ENCODE assay signal across 8 cellular contexts in genomic region chr17:3845361-3845753, GRCh38. TPM values are rescaled to one million over a fixed set of nuclear protein-coding genes. Genes with fewer than 3 reads are reported as not detected.
A peak's percentile ranks its signal among the peaks of the same experiment; 100 is the strongest.
DNase-seq lines count a peak whose midpoint lies in the region; ATAC-seq, FAIRE-seq and TF ChIP-seq lines count a peak whose summit lies in the region.

No MANE protein-coding gene starts in this region.

- DNase-seq in AG04449 (ENCODE audit: low read depth, low spot score) (no peak), GM19239 (ENCODE audit: insufficient read length, low spot score) (no peak), esophagus squamous epithelium (lab: John Stamatoyannopoulos, UW) (no peak), tibial nerve (ENCODE audit: low spot score in 2 of 2) (no peak)
- DNase-seq in activated CD8-positive, alpha-beta T cell treated with anti-CD3 and anti-CD28 coated beads for 36 hours: peak; percentile 87

- no peaks in the 10 kb centered on the region for H3K9me3 ChIP-seq in esophagus squamous epithelium
- no peaks in the 10 kb centered on the region for H3K9me3 ChIP-seq in neural cell (ENCODE audit: low read length)
- H3K9me3 ChIP-seq in tibial nerve: no peaks in the 10 kb centered on the region

- peak overlapping the region; percentile 99 for H2AFZ ChIP-seq in neural cell (ENCODE audit: low read depth, low read length)

- H3K9ac ChIP-seq in neural cell (ENCODE audit: low read length): peak overlapping the region; percentile 98

- peak; percentile 63 for ATAC-seq in activated CD8-positive, alpha-beta T cell treated with anti-CD3 and anti-CD28 coated beads for 36 hours
- no peak for ATAC-seq in GM19397 (IDR thresholded peaks at IDR 0.05; ENCODE audit: unreplicated experiment)

- peak overlapping the region; percentile 67 for H3K4me2 ChIP-seq in neural cell (ENCODE audit: low read length)

- H3K9me3 Mint-ChIP-seq in IgD-negative memory B cell: no peaks in the 10 kb centered on the region
- no peaks in the 10 kb centered on the region for H3K9me3 Mint-ChIP-seq in activated CD8-positive, alpha-beta T cell treated with anti-CD3 and anti-CD28 coated beads for 36 hours

- H3K27me3 ChIP-seq in esophagus squamous epithelium (peaks cover 0 to 2% (median 0%) of the 10 kb centered on the region in 4 donors), neural cell (ENCODE audit: insufficient read depth, low read depth, low read length) (no peaks in the 10 kb centered on the region), tibial nerve (no peaks in the 10 kb centered on the region)

- TF ChIP-seq POLR2A in esophagus squamous epithelium (IDR thresholded peaks at IDR 0.05) (no peak), tibial nerve (IDR thresholded peaks at IDR 0.05) (no peak)

- peak overlapping the region; percentile 88 to 90 (median 89) for H3K27ac Mint-ChIP-seq in IgD-negative memory B cell
- H3K27ac Mint-ChIP-seq in activated CD8-positive, alpha-beta T cell treated with anti-CD3 and anti-CD28 coated beads for 36 hours: peak overlapping the region; percentile 93

- no peaks in the 10 kb centered on the region for H3K9me2 ChIP-seq in neural cell (ENCODE audit: insufficient read depth, low read length)

- TF ChIP-seq CTCF in AG04449 (IDR thresholded peaks at IDR 0.05; ENCODE audit: insufficient read depth, low read length, missing control alignments) (no peak), esophagus squamous epithelium (IDR thresholded peaks at IDR 0.05) (no peak), neural cell (IDR thresholded peaks at IDR 0.05; ENCODE audit: poor library complexity, severe bottlenecking) (no peak), tibial nerve (IDR thresholded peaks at IDR 0.05) (no peak)
- TF ChIP-seq CTCF in activated CD8-positive, alpha-beta T cell treated with anti-CD3 and anti-CD28 coated beads for 36 hours (IDR thresholded peaks at IDR 0.05): no peak

- TF ChIP-seq EP300 in neural cell (conservative IDR thresholded peaks at IDR 0.05; ENCODE audit: poor library complexity, severe bottlenecking) (no peak), tibial nerve (IDR thresholded peaks at IDR 0.05) (no peak)

- peak; percentile 75 for FAIRE-seq in GM19239 (lab: Jason Lieb, UNC)

- no peaks in the 10 kb centered on the region for H3F3A ChIP-seq in neural cell (ENCODE audit: insufficient read depth, low read length, poor library complexity, severe bottlenecking)

- H4K20me1 ChIP-seq in neural cell (ENCODE audit: insufficient read depth): no peaks in the 10 kb centered on the region

- H3K4me1 Mint-ChIP-seq in IgD-negative memory B cell: peaks cover 13 to 19% (median 14%) of the 10 kb centered on the region in 3 donors
- H3K4me1 Mint-ChIP-seq in activated CD8-positive, alpha-beta T cell treated with anti-CD3 and anti-CD28 coated beads for 36 hours (ENCODE audit: low read depth): peaks cover 29% of the 10 kb centered on the region

- intact Hi-C loops in activated CD8-positive, alpha-beta T cell treated with anti-CD3 and anti-CD28 coated beads for 36 hours (cut with micrococcal nuclease): loop anchor here (5.0 kb wide), 1 partner anchor 108 kb away; no protein-coding TSS in a partner anchor
- intact Hi-C loops in esophagus squamous epithelium (cut with DNase I): no loop called here

- H3K4me3 Mint-ChIP-seq in IgD-negative memory B cell: peak overlapping the region; percentile 90 to 98 (median 96)
- peak overlapping the region; percentile 96 for H3K4me3 Mint-ChIP-seq in activated CD8-positive, alpha-beta T cell treated with anti-CD3 and anti-CD28 coated beads for 36 hours

- H3K4me1 ChIP-seq in esophagus squamous epithelium (peaks cover 7 to 28% (median 18%) of the 10 kb centered on the region in 3 donors), tibial nerve (peaks cover 0 to 26% (median 9%) of the 10 kb centered on the region in 4 donors)

- CTCF ChIA-PET in AG04449 (lab: Yijun Ruan, JAX): interaction anchor here (1.0 to 10.8 kb wide), 25 partner anchors 7 to 230 kb away, joined by 3 to 201 read pairs (median 8); partner anchors contain the start of genes HASPIN and P2RX5
- CTCF ChIA-PET in activated CD8-positive, alpha-beta T cell treated with anti-CD3 and anti-CD28 coated beads for 36 hours (lab: Charles Lee): interaction anchor here (0.8 to 6.0 kb wide), 30 partner anchors 8 to 229 kb away, joined by 3 to 101 read pairs (median 5); partner anchors contain the start of genes CAMKK1, HASPIN and P2RX1

- peaks cover 3% of the 10 kb centered on the region for H3K36me3 Mint-ChIP-seq in IgD-negative memory B cell
- peaks cover 19% of the 10 kb centered on the region for H3K36me3 Mint-ChIP-seq in activated CD8-positive, alpha-beta T cell treated with anti-CD3 and anti-CD28 coated beads for 36 hours (ENCODE audit: low read depth)

- H3K27me3 Mint-ChIP-seq in IgD-negative memory B cell: no peaks in the 10 kb centered on the region
- peaks cover 2% of the 10 kb centered on the region for H3K27me3 Mint-ChIP-seq in activated CD8-positive, alpha-beta T cell treated with anti-CD3 and anti-CD28 coated beads for 36 hours

- POLR2A ChIA-PET in AG04449 (lab: Yijun Ruan, JAX): interaction anchor here (0.6 to 2.3 kb wide), 6 partner anchors 9 to 134 kb away, joined by 3 to 6 read pairs (median 3); no protein-coding TSS in a partner anchor
- POLR2A ChIA-PET in activated CD8-positive, alpha-beta T cell treated with anti-CD3 and anti-CD28 coated beads for 36 hours (lab: Charles Lee): interaction anchor here (0.6 to 2.1 kb wide), 16 partner anchors 11 to 199 kb away, joined by 3 to 9 read pairs (median 4); partner anchors contain the start of genes ATP2A3, HASPIN and P2RX5

- H3K36me3 ChIP-seq in esophagus squamous epithelium (peaks cover 0 to 42% (median 13%) of the 10 kb centered on the region in 3 donors), neural cell (ENCODE audit: insufficient read depth, low read length) (no peaks in the 10 kb centered on the region), tibial nerve (peaks cover 0 to 34% (median 7%) of the 10 kb centered on the region in 3 donors)

- H3K27ac ChIP-seq in esophagus squamous epithelium (peak overlapping the region; percentile 90 to 97 (median 93)), neural cell (ENCODE audit: low read length) (peak overlapping the region; percentile 96), tibial nerve (peak overlapping the region; percentile 44 to 90 (median 88))

- TF ChIP-seq RAD21 in neural cell (conservative IDR thresholded peaks at IDR 0.05): no peak

- H3K4me3 ChIP-seq in AG04449 (ENCODE audit: low read depth, low read length) (peak overlapping the region; percentile 93), esophagus squamous epithelium (peak overlapping the region; percentile 86 to 99 (median 97)), neural cell (ENCODE audit: low read length) (peak overlapping the region; percentile 97), tibial nerve (peak overlapping the region; percentile 71 to 96 (median 88))

- peaks cover 36% of the 10 kb centered on the region for H3K79me2 ChIP-seq in neural cell (replicated peaks; ENCODE audit: insufficient read depth, low read length)

- WGBS in esophagus squamous epithelium, 2 donors: 0 to 1% methylated on average over 10 to 11 of the region's 11 CpGs
- 0 to 1% methylated on average over 9 to 11 of the region's 11 CpGs for WGBS in tibial nerve, 2 donors

TF ChIP-seq in neural cell, 6 proteins besides CTCF, POLR2A, EP300 and RAD21 (continues in another document):
- no peak for TF ChIP-seq EZH2 (IDR thresholded peaks at IDR 0.05; ENCODE audit: borderline replicate concordance, insufficient read depth, low read length, poor library complexity, severe bottlenecking)
- TF ChIP-seq TAF1 (IDR thresholded peaks at IDR 0.05; ENCODE audit: low read depth): no peak
- no peak for TF ChIP-seq REST (IDR thresholded peaks at IDR 0.05; ENCODE audit: borderline replicate concordance)
- TF ChIP-seq MXI1 (conservative IDR thresholded peaks at IDR 0.05; ENCODE audit: poor library complexity, severe bottlenecking): no peak
- no peak for TF ChIP-seq SMC3 (conservative IDR thresholded peaks at IDR 0.05; ENCODE audit: poor library complexity)

RNA-seq across cellular contexts. Expression of gene NCBP3, which starts 0.7 kb away (rescaled TPM):
- polyA plus RNA-seq in IgD-negative memory B cell: 12.5 TPM
- 10 to 100 TPM; 34.7 to 41.1 TPM for total RNA-seq in activated CD8-positive, alpha-beta T cell treated with anti-CD3 and anti-CD28 coated beads for 36 hours
- 10 to 100 TPM; 12.1 to 26.1 (median 17.1) TPM for total RNA-seq in esophagus squamous epithelium
- polyA plus RNA-seq in neural cell: 47.0 and 132 TPM in 2 replicates
- polyA minus RNA-seq in neural cell: 51.4 and 61.9 TPM in 2 replicates
- total RNA-seq in tibial nerve: 10 to 100 TPM; 17.3 to 31.5 (median 21.3) TPM

RNA-seq across cellular contexts. Expression of gene ITGAE, which starts 44.4 kb away (rescaled TPM):
- polyA plus RNA-seq in IgD-negative memory B cell (125 TPM), neural cell (143 and 169 TPM in 2 replicates)
- total RNA-seq in activated CD8-positive, alpha-beta T cell treated with anti-CD3 and anti-CD28 coated beads for 36 hours: 10 to 100 TPM; 31.8 to 32.4 TPM
- total RNA-seq in esophagus squamous epithelium (10 to 100 TPM in 3 of 4 donors, 1 to 10 TPM in 1; 5.7 to 40.5 (median 26.9) TPM), tibial nerve (10 to 100 TPM; 11.1 to 17.5 (median 13.4) TPM)
- polyA minus RNA-seq in neural cell: 22.2 and 24.4 TPM in 2 replicates

RNA-seq across cellular contexts. Expression of gene CAMKK1, which starts 47.5 kb away (rescaled TPM):
- 0.53 TPM for polyA plus RNA-seq in IgD-negative memory B cell
- total RNA-seq in activated CD8-positive, alpha-beta T cell treated with anti-CD3 and anti-CD28 coated beads for 36 hours: 1 to 10 TPM; 6.7 to 6.9 TPM
- total RNA-seq in esophagus squamous epithelium: 1 to 10 TPM; 3.3 to 9.5 (median 3.8) TPM
- 8.9 and 9.7 TPM in 2 replicates for polyA plus RNA-seq in neural cell
- polyA minus RNA-seq in neural cell: 9.0 and 9.5 TPM in 2 replicates
- total RNA-seq in tibial nerve: 10 to 100 TPM in 1 of 4 donors, 1 to 10 TPM in 3; 4.4 to 15.3 (median 7.3) TPM
